Comparison of ENCODE assay signal across 10 cellular contexts in the genomic region with DNA sequence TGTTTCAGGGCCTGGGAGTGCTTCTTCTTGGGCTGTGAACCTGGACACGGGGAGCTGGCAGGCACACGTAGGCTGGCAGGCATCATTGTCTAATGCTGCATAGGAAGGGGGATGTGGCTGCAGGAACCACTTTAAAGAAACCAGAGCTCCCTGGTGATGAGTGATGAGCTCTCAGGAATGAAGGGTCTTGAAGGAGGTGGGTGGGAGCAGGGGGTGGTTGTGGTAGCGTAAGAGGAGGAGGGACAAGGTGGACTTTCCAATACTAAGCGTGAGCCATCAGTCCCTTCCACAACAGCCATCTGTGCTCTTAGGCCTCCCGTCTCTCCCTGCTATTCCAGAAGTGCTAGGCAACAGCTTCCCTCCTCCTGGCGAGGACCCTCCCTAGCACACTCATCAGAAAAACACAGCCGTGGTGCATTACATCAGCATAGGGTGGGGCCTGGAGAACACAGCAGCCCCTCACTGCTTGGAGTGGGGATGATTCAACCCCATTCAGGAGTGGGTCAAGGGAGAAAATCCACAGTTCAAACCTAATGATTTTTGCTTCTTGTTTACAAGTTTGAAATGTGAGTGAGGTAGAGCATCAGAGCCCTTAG.
DNase-seq lines count a peak whose midpoint lies in the region; ATAC-seq and TF ChIP-seq lines count a peak whose summit lies in the region.
"Had no signal": no experiment of that assay in that cellular context is flagged by ENCODE, and none has a peak within 500 bp of the region (broad histone marks: within the 10 kb centered on the region; RNA-seq: fewer than 3 reads in every experiment).

No MANE protein-coding gene starts in this region.

- DNase-seq in NCI-H128 (lab: John Stamatoyannopoulos, UW; ENCODE audit: unreplicated experiment) (peak; percentile 20), upper lobe of left lung (no peak), NCI-H524 treated with DMSO at 0.1 percent for 48 hours (lab: John Stamatoyannopoulos, UW) (no peak)
- DNase-seq: caudate nucleus, NCI-H1105 treated with DMSO at 0.1 percent for 48 hours had no signal

- H3K9me3 ChIP-seq in mesodermal cell (ENCODE audit: control insufficient read depth, low read length) (peaks cover 3% of the 10 kb centered on the region), upper lobe of left lung (no peaks in the 10 kb centered on the region)

- peaks cover 7% of the 10 kb centered on the region for H3K4me1 ChIP-seq in mesodermal cell (ENCODE audit: control insufficient read depth, insufficient read depth, low read length, poor library complexity, severe bottlenecking)
- no peaks in the 10 kb centered on the region for H3K4me1 ChIP-seq in upper lobe of left lung

- no peak for TF ChIP-seq POLR2A in upper lobe of left lung (IDR thresholded peaks at IDR 0.05)
- TF ChIP-seq POLR2A in GM18505 (IDR thresholded peaks at IDR 0.05; ENCODE audit: borderline replicate concordance, extremely low read depth, insufficient read depth, insufficient read length), result no peak

- no peaks in the 10 kb centered on the region for H3K36me3 ChIP-seq in mesodermal cell (ENCODE audit: control insufficient read depth, insufficient read depth, low read length)
- H3K36me3 ChIP-seq in upper lobe of left lung, result no peaks in the 10 kb centered on the region

- no peak for TF ChIP-seq CTCF in upper lobe of left lung (IDR thresholded peaks at IDR 0.05)

- H3K4me3 ChIP-seq in mesodermal cell (ENCODE audit: extremely low read depth, insufficient read depth, low read length, poor library complexity, severe bottlenecking) (no peak overlapping the region), upper lobe of left lung (no peak overlapping the region)

- ATAC-seq in esophagus mucosa, result peak; percentile 80
- peak; percentile 61 to 96 for ATAC-seq in upper lobe of left lung (ENCODE audit: low FRiP score in 2 of 2)
- no peak for ATAC-seq in GM21381 (IDR thresholded peaks at IDR 0.05; ENCODE audit: unreplicated experiment)
- ATAC-seq in GM18505 (IDR thresholded peaks at IDR 0.05; ENCODE audit: unreplicated experiment), result no peak
- no peak for ATAC-seq in HG02798 (IDR thresholded peaks at IDR 0.05; ENCODE audit: poor library complexity, unreplicated experiment)

- TF ChIP-seq EP300 in upper lobe of left lung (IDR thresholded peaks at IDR 0.05), result no peak

- peak overlapping the region; percentile 61 for H3K27ac ChIP-seq in mesodermal cell (ENCODE audit: low read depth, low read length, severe bottlenecking)
- H3K27ac ChIP-seq in upper lobe of left lung, result peak overlapping the region; percentile 24 to 51 (median 42)

- no peaks in the 10 kb centered on the region for H3K27me3 ChIP-seq in upper lobe of left lung

- WGBS in mesodermal cell (ENCODE audit: insufficient coverage in 2 of 2), 2 experiments, result 56 to 61% methylated on average over 3 to 5 of the region's 7 CpGs
- WGBS in upper lobe of left lung, 2 donors, result 68 to 81% methylated on average over 5 to 7 of the region's 7 CpGs

Comparison
In these comparisons a context has a peak if more than half of its experiments do, and no peak if none do; other contexts are left out.
1. ATAC-seq: peak in esophagus mucosa (single experiment) and upper lobe of left lung (2 of 2); none in GM21381 (single experiment), GM18505 (single experiment) and HG02798 (single experiment).